10 cellular contexts compared by ENCODE assay signal in genomic region chr7:81470724-81471379, GRCh38.
DNase-seq lines count a peak whose midpoint lies in the region; ATAC-seq and TF ChIP-seq lines count a peak whose summit lies in the region.
"Had no signal": no experiment of that assay in that cellular context is flagged by ENCODE, and none has a peak within 500 bp of the region (broad histone marks: within the 10 kb centered on the region; RNA-seq: fewer than 3 reads in every experiment).

No MANE protein-coding gene starts in this region.

- no peaks in the 10 kb centered on the region for H3K27me3 Mint-ChIP-seq in glutamatergic neuron (ENCODE audit: unreplicated experiment)
- H3K27me3 Mint-ChIP-seq: IgD-negative memory B cell had no signal

- in situ Hi-C loops in Panc1 (cut with HindIII; ENCODE audit: low pct_unique_long_range_greater_than_20kb, low sequenced_read_pairs): no loop called here

- H3K4me1 ChIP-seq in Panc1 (ENCODE audit: control insufficient read depth, insufficient read depth, low read length) (peaks cover 27% of the 10 kb centered on the region), right lobe of liver (peaks cover 0 to 5% (median 0%) of the 10 kb centered on the region in 4 donors), colonic mucosa (no peaks in the 10 kb centered on the region)

- DNase-seq in HuH-7 (ENCODE audit: low spot score): peak; percentile 20
- no peak for DNase-seq in Panc1 (ENCODE audit: low read depth, low spot score)
- DNase-seq in glutamatergic neuron: no peak
- DNase-seq in right lobe of liver: no peak
- no peak for DNase-seq in colonic mucosa
- no peak for DNase-seq in ecto neural progenitor cell (ENCODE audit: low spot score)
- no peak for DNase-seq in NCI-H748 treated with DMSO at 0.1 percent for 48 hours (lab: John Stamatoyannopoulos, UW)

- H3K27me3 ChIP-seq in Panc1 (ENCODE audit: control insufficient read depth, insufficient read depth, low read length): no peaks in the 10 kb centered on the region
- H3K27me3 ChIP-seq in right lobe of liver: no peaks in the 10 kb centered on the region
- no peaks in the 10 kb centered on the region for H3K27me3 ChIP-seq in colonic mucosa

- no peak overlapping the region for H3K9ac ChIP-seq in colonic mucosa (ENCODE audit: low read depth in 2 of 2, low read length in 2 of 2)

- H3K36me3 ChIP-seq in Panc1 (ENCODE audit: control insufficient read depth, insufficient read depth, low read length) (no peaks in the 10 kb centered on the region), right lobe of liver (no peaks in the 10 kb centered on the region), colonic mucosa (no peaks in the 10 kb centered on the region)

- TF ChIP-seq POLR2A in right lobe of liver (IDR thresholded peaks at IDR 0.05): no peak

- peaks cover 14% of the 10 kb centered on the region for H3K4me1 Mint-ChIP-seq in glutamatergic neuron (ENCODE audit: low read depth, unreplicated experiment)
- H3K4me1 Mint-ChIP-seq: IgD-negative memory B cell had no signal

- ATAC-seq in Panc1: no peak
- ATAC-seq in right lobe of liver: peak; percentile 21 to 53 (median 30)
- no peak for ATAC-seq in HG02763 (IDR thresholded peaks at IDR 0.05; ENCODE audit: unreplicated experiment)

- H3K9me3 ChIP-seq in Panc1 (ENCODE audit: control insufficient read depth, insufficient read depth, low read depth, low read length) (no peaks in the 10 kb centered on the region), right lobe of liver (no peaks in the 10 kb centered on the region), colonic mucosa (no peaks in the 10 kb centered on the region)

- WGBS in right lobe of liver (ENCODE audit: insufficient coverage, low coverage, low lambda C conversion rate, missing lambda C conversion rate): 39% methylated on average over 6 of the region's 6 CpGs

- H3K27ac ChIP-seq in Panc1 (ENCODE audit: low read length) (peak overlapping the region; percentile 49; the same call in 1 of the 2 replicates), right lobe of liver (no peak overlapping the region), colonic mucosa (no peak overlapping the region)

- TF ChIP-seq CTCF in Panc1 (IDR thresholded peaks at IDR 0.05) (no peak), glutamatergic neuron (IDR thresholded peaks at IDR 0.05; ENCODE audit: partially characterized antibody, unreplicated experiment) (peak; percentile 28), right lobe of liver (IDR thresholded peaks at IDR 0.05) (no peak), colonic mucosa (IDR thresholded peaks at IDR 0.05) (no peak)

- CTCF ChIA-PET in Panc1 (lab: Charles Lee): interaction anchor here (0.7 to 1.3 kb wide), 4 partner anchors 14 to 554 kb away, joined by 3 to 15 read pairs (median 4); partner anchors contain the start of gene SEMA3C

- no peak overlapping the region for H3K4me3 ChIP-seq in Panc1 (ENCODE audit: low read depth in 2 of 2, low read length in 2 of 2)
- no peak overlapping the region for H3K4me3 ChIP-seq in right lobe of liver
- H3K4me3 ChIP-seq in colonic mucosa: no peak overlapping the region

- no peaks in the 10 kb centered on the region for H3K36me3 Mint-ChIP-seq in glutamatergic neuron (ENCODE audit: unreplicated experiment)
- H3K36me3 Mint-ChIP-seq: IgD-negative memory B cell had no signal

- no peaks in the 10 kb centered on the region for H3K9me3 Mint-ChIP-seq in glutamatergic neuron (ENCODE audit: unreplicated experiment)
- H3K9me3 Mint-ChIP-seq: H9, IgD-negative memory B cell had no signal

- no peak overlapping the region for H3K4me3 Mint-ChIP-seq in glutamatergic neuron (ENCODE audit: unreplicated experiment)
- H3K4me3 Mint-ChIP-seq: H9, IgD-negative memory B cell had no signal

- intact Hi-C loops in Panc1 (cut with micrococcal nuclease; ENCODE audit: unreplicated experiment): loop anchor here (2.0 to 5.0 kb wide), 2 partner anchors 554 to 772 kb away; partner anchors contain the start of gene SEMA3C
- intact Hi-C loops in right lobe of liver (cut with DNase I): no loop called here
- intact Hi-C loops in colonic mucosa (cut with DNase I): loop anchor here (5.0 kb wide), 1 partner anchor 774 kb away; no protein-coding TSS in a partner anchor

- POLR2A ChIA-PET in Panc1 (lab: Charles Lee): no interaction called here

- H3K27ac Mint-ChIP-seq in glutamatergic neuron (ENCODE audit: unreplicated experiment): no peak overlapping the region
- H3K27ac Mint-ChIP-seq: H9, IgD-negative memory B cell had no signal

- no TSS peak for BruUV-seq in Panc1 (replicated peaks; lab: Mats Ljungman, UMichigan)

Comparison
In these comparisons a context has a peak if more than half of its experiments do, and no peak if none do; other contexts are left out.
1. ATAC-seq: peak in right lobe of liver (4 of 4); none in Panc1 (single experiment) and HG02763 (single experiment).
2. intact Hi-C loops: an anchor here in Panc1 (2.0 to 5.0 kb wide) and colonic mucosa (5.0 kb wide); none called in right lobe of liver.